In genomic region chr2:112584134-112584890, GRCh38 we compare ENCODE assay signal across 8 cellular contexts. TPM values are rescaled to one million over a fixed set of nuclear protein-coding genes. Genes with fewer than 3 reads are reported as not detected.
DNase-seq lines count a peak whose midpoint lies in the region; ATAC-seq, FAIRE-seq and TF ChIP-seq lines count a peak whose summit lies in the region.

A gene with protein sequence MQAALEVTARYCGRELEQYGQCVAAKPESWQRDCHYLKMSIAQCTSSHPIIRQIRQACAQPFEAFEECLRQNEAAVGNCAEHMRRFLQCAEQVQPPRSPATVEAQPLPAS (plus strand): TSS chr2:112584609. CDS start chr2:112584648, 39 bp downstream.

- no peak for TF ChIP-seq CTCF in A549 (IDR thresholded peaks at IDR 0.05)
- no peak for TF ChIP-seq CTCF in VCaP (conservative IDR thresholded peaks at IDR 0.05)

- peak within 1 kb of the TSS; percentile 96 to 97 for H3K27ac ChIP-seq in A549
- peak within 1 kb of the TSS; percentile 81 for H3K27ac ChIP-seq in VCaP
- H3K27ac ChIP-seq in iPS-18a (ENCODE audit: low read length), result peak within 1 kb of the TSS; percentile 83

- H3K36me3 ChIP-seq in iPS-18a (ENCODE audit: control insufficient read depth, low read depth, low read length) (peaks cover 6% of the 10 kb centered on the region), skeletal muscle satellite cell (ENCODE audit: insufficient read depth, low read length) (peaks cover 4% of the 10 kb centered on the region)

- in situ Hi-C loops in T47D (cut with HindIII; ENCODE audit: low pct_unique_long_range_greater_than_20kb, low sequenced_read_pairs), result no loop called here

- H3K4me2 ChIP-seq in A549 (peak within 1 kb of the TSS; percentile 89), skeletal muscle satellite cell (ENCODE audit: low read length) (peak within 1 kb of the TSS; percentile 98)

- H3K9ac ChIP-seq in iPS-18a (ENCODE audit: low read length), result peak within 1 kb of the TSS; percentile 82
- peak within 1 kb of the TSS; percentile 96 for H3K9ac ChIP-seq in skeletal muscle satellite cell (ENCODE audit: low read depth, low read length)

- FAIRE-seq in A549 (lab: Jason Lieb, UNC), result no peak

- 1% methylated on average over 51 of the region's 54 CpGs for whole genome bisulfite sequencing in A549 (ENCODE audit: missing lambda C conversion rate)

- H3K27me3 ChIP-seq in iPS-18a (ENCODE audit: control insufficient read depth, insufficient read depth, low read length) (no peaks in the 10 kb centered on the region), skeletal muscle satellite cell (ENCODE audit: control insufficient read depth, insufficient read depth, low read length) (no peaks in the 10 kb centered on the region)

- H3K4me3 ChIP-seq in A549 (peak within 1 kb of the TSS; percentile 55), iPS-18a (ENCODE audit: low read length) (peak within 1 kb of the TSS; percentile 96), skeletal muscle satellite cell (ENCODE audit: low read length) (peak within 1 kb of the TSS; percentile 75)

- DNase-seq in A549 (ENCODE audit: low read depth in 1 of 2, low spot score in 1 of 2), result peak; percentile 89 to 97
- peak; percentile 90 for DNase-seq in NCI-H2196 (lab: John Stamatoyannopoulos, UW; ENCODE audit: unreplicated experiment)
- peak; percentile 44 to 91 for DNase-seq in T47D (ENCODE audit: low read depth in 1 of 2, low spot score in 1 of 2)

- peak; percentile 57 for TF ChIP-seq POLR2A in A549 (IDR thresholded peaks at IDR 0.05; ENCODE audit: low read length)

- POLR2A ChIA-PET in A549 (lab: Yijun Ruan, JAX), result interaction anchor here (0.6 to 1.3 kb wide), 5 partner anchors 9 to 141 kb away, joined by 3 to 8 read pairs (median 4); partner anchors contain the start of gene SLC20A1

- ATAC-seq in A549 (peak; percentile 88 to 92), GM18867 (IDR thresholded peaks at IDR 0.05; ENCODE audit: unreplicated experiment) (peak; percentile 84), HG03097 (IDR thresholded peaks at IDR 0.05; ENCODE audit: low FRiP score, unreplicated experiment) (peak; percentile 82)

- no peaks in the 10 kb centered on the region for H3K9me3 ChIP-seq in A549
- H3K9me3 ChIP-seq in iPS-18a (ENCODE audit: control insufficient read depth, low read depth, low read length), result no peaks in the 10 kb centered on the region
- no peaks in the 10 kb centered on the region for H3K9me3 ChIP-seq in skeletal muscle satellite cell (replicated peaks; ENCODE audit: low read length)

- H3K4me1 ChIP-seq in A549, result peaks cover 21% of the 10 kb centered on the region
- H3K4me1 ChIP-seq in iPS-18a (ENCODE audit: control insufficient read depth, low read depth, low read length), result peaks cover 11% of the 10 kb centered on the region
- H3K4me1 ChIP-seq in skeletal muscle satellite cell (ENCODE audit: control insufficient read depth, insufficient read depth, low read length), result peaks cover 29% of the 10 kb centered on the region

- CTCF ChIA-PET in A549 (lab: Yijun Ruan, JAX), result interaction anchor here (0.6 to 7.5 kb wide), 8 partner anchors 13 to 370 kb away, joined by 3 to 54 read pairs (median 4); no protein-coding TSS in a partner anchor

- TF ChIP-seq EP300 in A549 (IDR thresholded peaks at IDR 0.05), result no peak; a peak in 1 of 5 replicates

- no peak for TF ChIP-seq RAD21 in A549 (conservative IDR thresholded peaks at IDR 0.05 in 1 of 2, IDR thresholded peaks at IDR 0.05 in 1 of 2)

TF ChIP-seq in A549, 52 proteins besides CTCF, POLR2A, EP300 and RAD21 (continues in another document):
- TF ChIP-seq KDM1A (IDR thresholded peaks at IDR 0.05; ENCODE audit: low read depth) (no peak), KDM5A (IDR thresholded peaks at IDR 0.05) (peak; percentile 61; the same call in 1 of the 2 replicates), HOXB13 (CRISPR knock-in tag; IDR thresholded peaks at IDR 0.05; ENCODE audit: low read depth) (0 out of 2 replicates have a peak, but pooled peaks have one; percentile 20), ZC3H11A (IDR thresholded peaks at IDR 0.05) (no peak), CBX8 (IDR thresholded peaks at IDR 0.05) (no peak), BHLHE40 (IDR thresholded peaks at IDR 0.05; ENCODE audit: low read depth, low read length) (no peak), NPAS2 (CRISPR knock-in tag; IDR thresholded peaks at IDR 0.05; ENCODE audit: borderline replicate concordance) (no peak), ESRRA (IDR thresholded peaks at IDR 0.05; ENCODE audit: borderline replicate concordance, low read length) (no peak), CEBPB (IDR thresholded peaks at IDR 0.05) (peak; percentile 83 to 96), NR3C1 (IDR thresholded peaks at IDR 0.05) (no peak), RFX5 (IDR thresholded peaks at IDR 0.05) (0 out of 2 replicates have a peak, but pooled peaks have one; percentile 29), TFCP2L1 (CRISPR knock-in tag; IDR thresholded peaks at IDR 0.05) (no peak), HEYL (CRISPR knock-in tag; IDR thresholded peaks at IDR 0.05) (no peak), BCL3 (IDR thresholded peaks at IDR 0.05) (peak; percentile 75; the same call in 2 of the 3 replicates), ELK1 (IDR thresholded peaks at IDR 0.05; ENCODE audit: low read depth, low read length) (no peak), SMC3 (IDR thresholded peaks at IDR 0.05) (no peak)
- TF ChIP-seq, protein P1, sequence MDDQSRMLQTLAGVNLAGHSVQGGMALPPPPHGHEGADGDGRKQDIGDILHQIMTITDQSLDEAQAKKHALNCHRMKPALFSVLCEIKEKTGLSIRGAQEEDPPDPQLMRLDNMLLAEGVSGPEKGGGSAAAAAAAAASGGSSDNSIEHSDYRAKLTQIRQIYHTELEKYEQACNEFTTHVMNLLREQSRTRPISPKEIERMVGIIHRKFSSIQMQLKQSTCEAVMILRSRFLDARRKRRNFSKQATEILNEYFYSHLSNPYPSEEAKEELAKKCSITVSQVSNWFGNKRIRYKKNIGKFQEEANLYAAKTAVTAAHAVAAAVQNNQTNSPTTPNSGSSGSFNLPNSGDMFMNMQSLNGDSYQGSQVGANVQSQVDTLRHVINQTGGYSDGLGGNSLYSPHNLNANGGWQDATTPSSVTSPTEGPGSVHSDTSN (IDR thresholded peaks at IDR 0.05), result no peak
- TF ChIP-seq, protein P2, sequence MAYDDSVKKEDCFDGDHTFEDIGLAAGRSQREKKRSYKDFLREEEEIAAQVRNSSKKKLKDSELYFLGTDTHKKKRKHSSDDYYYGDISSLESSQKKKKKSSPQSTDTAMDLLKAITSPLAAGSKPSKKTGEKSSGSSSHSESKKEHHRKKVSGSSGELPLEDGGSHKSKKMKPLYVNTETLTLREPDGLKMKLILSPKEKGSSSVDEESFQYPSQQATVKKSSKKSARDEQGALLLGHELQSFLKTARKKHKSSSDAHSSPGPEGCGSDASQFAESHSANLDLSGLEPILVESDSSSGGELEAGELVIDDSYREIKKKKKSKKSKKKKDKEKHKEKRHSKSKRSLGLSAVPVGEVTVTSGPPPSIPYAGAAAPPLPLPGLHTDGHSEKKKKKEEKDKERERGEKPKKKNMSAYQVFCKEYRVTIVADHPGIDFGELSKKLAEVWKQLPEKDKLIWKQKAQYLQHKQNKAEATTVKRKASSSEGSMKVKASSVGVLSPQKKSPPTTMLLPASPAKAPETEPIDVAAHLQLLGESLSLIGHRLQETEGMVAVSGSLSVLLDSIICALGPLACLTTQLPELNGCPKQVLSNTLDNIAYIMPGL (CRISPR knock-in tag; IDR thresholded peaks at IDR 0.05; ENCODE audit: borderline replicate concordance), result no peak
- TF ChIP-seq, protein P3, sequence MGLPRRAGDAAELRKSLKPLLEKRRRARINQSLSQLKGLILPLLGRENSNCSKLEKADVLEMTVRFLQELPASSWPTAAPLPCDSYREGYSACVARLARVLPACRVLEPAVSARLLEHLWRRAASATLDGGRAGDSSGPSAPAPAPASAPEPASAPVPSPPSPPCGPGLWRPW (IDR thresholded peaks at IDR 0.05), result no peak
- TF ChIP-seq, protein P4, sequence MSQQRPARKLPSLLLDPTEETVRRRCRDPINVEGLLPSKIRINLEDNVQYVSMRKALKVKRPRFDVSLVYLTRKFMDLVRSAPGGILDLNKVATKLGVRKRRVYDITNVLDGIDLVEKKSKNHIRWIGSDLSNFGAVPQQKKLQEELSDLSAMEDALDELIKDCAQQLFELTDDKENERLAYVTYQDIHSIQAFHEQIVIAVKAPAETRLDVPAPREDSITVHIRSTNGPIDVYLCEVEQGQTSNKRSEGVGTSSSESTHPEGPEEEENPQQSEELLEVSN (IDR thresholded peaks at IDR 0.05; ENCODE audit: borderline replicate concordance, low read depth), result peak; percentile 56; the same call in 1 of the 2 replicates

RNA-seq across cellular contexts. Expression of the gene that starts here (rescaled TPM):
- 15.0 and 17.6 TPM in 2 replicates for polyA plus RNA-seq in A549 (2011; rRNA removed)
- polyA plus RNA-seq in A549 (2012; cell fraction: cytosol; rRNA removed), result 108 and 116 TPM in 2 replicates
- polyA plus RNA-seq in A549 (2012; cell fraction: nucleus; rRNA removed), result 67.2 and 94.2 TPM in 2 replicates
- polyA plus RNA-seq in A549 (2017; fragmentation: RNase III; extraction: RNeasy Plus Mini Kit Qiagen cat#74134 plus additional on column Dnase treatment), result 61.4 to 62.4 TPM (median 62.0 TPM) in 3 replicates
- 8.8 and 18.3 TPM in 2 replicates for polyA minus RNA-seq in A549 (2011; rRNA and poly(A)+ RNA removed)
- total RNA-seq in skeletal muscle satellite cell (2012; rRNA removed), result 13.1 and 13.4 TPM in 2 replicates

Comparison
In these comparisons a context has a peak if more than half of its experiments do, and no peak if none do; other contexts are left out.
1. Peak in every context shown above with its lines: DNase-seq, ATAC-seq, H3K4me3 ChIP-seq and H3K27ac ChIP-seq.